In the genomic region with DNA sequence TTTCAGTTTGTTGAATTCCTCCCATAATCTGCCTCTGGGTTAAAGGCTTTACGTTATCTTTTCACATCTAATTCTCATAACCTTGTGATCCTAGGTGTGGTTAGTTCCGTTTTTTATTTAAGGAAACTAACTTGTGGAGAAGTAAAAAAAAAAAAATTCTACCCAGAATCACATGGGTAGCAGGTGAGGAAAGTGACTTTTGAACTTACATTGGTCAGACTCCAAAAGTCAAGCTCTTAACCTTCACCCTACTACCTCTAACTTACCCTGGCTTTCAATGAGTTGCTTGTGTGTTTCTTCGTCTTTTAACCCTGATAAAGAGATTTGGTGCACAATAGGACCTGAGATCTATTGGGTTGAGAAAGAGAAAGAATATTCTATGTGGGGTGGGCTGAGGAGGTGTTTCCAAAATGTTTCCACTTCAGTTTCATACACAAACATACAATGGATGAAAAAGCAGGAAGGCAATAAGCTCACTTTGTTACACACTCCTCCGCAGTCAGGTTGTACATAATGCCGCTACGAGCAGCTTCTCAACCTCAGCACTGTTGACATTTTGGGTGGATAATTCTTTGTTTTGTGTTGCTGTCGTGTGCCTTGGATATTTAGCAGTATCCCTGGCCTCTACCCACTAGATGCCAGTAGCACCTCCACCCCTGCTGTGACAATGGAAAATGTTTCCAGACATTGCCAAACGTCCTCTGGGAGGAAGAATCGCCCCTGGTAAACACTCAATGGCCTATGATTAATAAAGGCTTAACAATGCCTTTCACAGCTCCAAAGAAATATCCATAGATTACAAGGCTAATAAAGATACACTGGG, we compare ENCODE assay signal across 11 cellular contexts.
DNase-seq lines count a peak whose midpoint lies in the region; ATAC-seq, FAIRE-seq and TF ChIP-seq lines count a peak whose summit lies in the region.
"Had no signal": no experiment of that assay in that cellular context is flagged by ENCODE, and none has a peak within 500 bp of the region (broad histone marks: within the 10 kb centered on the region; RNA-seq: fewer than 3 reads in every experiment).

No MANE protein-coding gene starts in this region.

- peak; percentile 43 for ATAC-seq in HCT116
- ATAC-seq: stimulated activated naive CD8-positive, alpha-beta T cell treated with anti-CD3 and anti-CD28 coated beads, Interleukin-15, amount 100 ng/mL, for 72 hours had no signal

- H3K9ac ChIP-seq in HCT116 (ENCODE audit: low read length): peak overlapping the region; percentile 14; the same call in 1 of the 2 replicates

- no peaks in the 10 kb centered on the region for H3K79me2 ChIP-seq in HCT116 (ENCODE audit: insufficient read depth, low read length)
- no peaks in the 10 kb centered on the region for H3K79me2 ChIP-seq in PC-9 (ENCODE audit: low read depth)

- H3K36me3 ChIP-seq in HCT116 (ENCODE audit: control insufficient read depth in 1 of 2, insufficient read depth in 2 of 2, low read length in 2 of 2) (no peaks in the 10 kb centered on the region), PC-9 (ENCODE audit: low read depth) (no peaks in the 10 kb centered on the region), small intestine (ENCODE audit: control insufficient read depth in 2 of 2, insufficient read depth in 2 of 2, low read length in 2 of 2) (no peaks in the 10 kb centered on the region)

- H2AFZ ChIP-seq in HCT116 (ENCODE audit: low read depth, low read length, poor library complexity, severe bottlenecking) (peak overlapping the region; percentile 56), PC-9 (peak overlapping the region; percentile 23; the same call in 1 of the 2 replicates)

- no peak overlapping the region for H3K4me3 ChIP-seq in HCT116 (replicated peaks in 1 of 2; ENCODE audit: low read depth in 1 of 2, low read length in 2 of 2)
- H3K4me3 ChIP-seq in PC-9: peak overlapping the region; percentile 40; the same call in 1 of the 2 replicates
- no peak overlapping the region for H3K4me3 ChIP-seq in fibroblast of villous mesenchyme (ENCODE audit: low read depth, low read length)
- H3K4me3 ChIP-seq in small intestine (ENCODE audit: low read depth in 1 of 2, low read length in 2 of 2): no peak overlapping the region
- no peak overlapping the region for H3K4me3 ChIP-seq in coronary artery

- H4K20me1 ChIP-seq in HCT116 (ENCODE audit: insufficient read depth): no peaks in the 10 kb centered on the region
- H4K20me1 ChIP-seq in PC-9 (ENCODE audit: insufficient read depth): no peaks in the 10 kb centered on the region

- TF ChIP-seq POLR2A in HCT116 (IDR thresholded peaks at IDR 0.05; ENCODE audit: borderline replicate concordance, extremely low read depth, insufficient read depth, insufficient read length) (no peak), GM12892 (IDR thresholded peaks at IDR 0.05; ENCODE audit: low read depth, low read length) (no peak)

- no peak for FAIRE-seq in small intestine (lab: Jason Lieb, UNC)
- FAIRE-seq in GM12892 (lab: Jason Lieb, UNC): no peak
- no peak for FAIRE-seq in frontal cortex (lab: Jason Lieb, UNC)
- FAIRE-seq: H54 had no signal

- DNase-seq in HCT116 (ENCODE audit: low read depth, low spot score) (peak; percentile 35), PC-9 (peak; percentile 44 to 97), fibroblast of villous mesenchyme (ENCODE audit: low read depth) (peak; percentile 45), small intestine (peak; percentile 88), coronary artery (ENCODE audit: low spot score) (no peak), GM12892 (ENCODE audit: insufficient read length) (no peak), NCI-H1092 (lab: John Stamatoyannopoulos, UW) (no peak), frontal cortex (ENCODE audit: low spot score in 2 of 2) (no peak)
- DNase-seq: NCI-H187 treated with DMSO at 0.1 percent for 48 hours; stimulated activated naive CD8-positive, alpha-beta T cell treated with anti-CD3 and anti-CD28 coated beads, Interleukin-15, amount 100 ng/mL, for 72 hours had no signal

- H3K9me3 ChIP-seq in HCT116 (ENCODE audit: control insufficient read depth in 1 of 2, insufficient read depth in 1 of 2, low read depth in 1 of 2, low read length in 2 of 2): no peaks in the 10 kb centered on the region
- H3K9me3 ChIP-seq in PC-9 (ENCODE audit: insufficient read depth, low read depth): no peaks in the 10 kb centered on the region; the same call in 1 of the 2 replicates
- H3K9me3 ChIP-seq in small intestine (ENCODE audit: control insufficient read depth, low read depth): no peaks in the 10 kb centered on the region

- H3K4me2 ChIP-seq in HCT116 (ENCODE audit: low read length) (peak overlapping the region; percentile 52), PC-9 (peak overlapping the region; percentile 83)

- peak; percentile 26 for TF ChIP-seq RAD21 in HCT116 (IDR thresholded peaks at IDR 0.05; ENCODE audit: low read depth)

- BruUV-seq in HCT116 (replicated peaks; lab: Mats Ljungman, UMichigan) (no TSS peak), PC-9 (replicated peaks; lab: Mats Ljungman, UMichigan) (no TSS peak)

- CTCF ChIA-PET in HCT116 (lab: Charles Lee): no interaction called here
- CTCF ChIA-PET in PC-9 (lab: Charles Lee): interaction anchor here (0.7 to 1.2 kb wide), 6 partner anchors 33 to 1661 kb away, joined by 3 to 9 read pairs (median 4); no protein-coding TSS in a partner anchor

- intact Hi-C loops in HCT116 (cut with micrococcal nuclease): no loop called here
- intact Hi-C loops in PC-9 (cut with micrococcal nuclease; ENCODE audit: unreplicated experiment): loop anchor here (1.0 to 5.0 kb wide), 8 partner anchors 12 to 164 kb away; no protein-coding TSS in a partner anchor

- H3K27ac ChIP-seq in HCT116 (ENCODE audit: low read depth, low read length): peak overlapping the region; percentile 24; the same call in 1 of the 2 replicates
- peak overlapping the region; percentile 98 for H3K27ac ChIP-seq in PC-9
- peak overlapping the region; percentile 82 to 89 for H3K27ac ChIP-seq in small intestine (ENCODE audit: low read depth in 1 of 2, low read length in 1 of 2)
- H3K27ac ChIP-seq in coronary artery: no peak overlapping the region

- peaks cover 26 to 49% of the 10 kb centered on the region in 2 experiments for H3K4me1 ChIP-seq in HCT116 (ENCODE audit: control insufficient read depth in 1 of 2, insufficient read depth in 2 of 2, low read length in 2 of 2)
- peaks cover 68% of the 10 kb centered on the region for H3K4me1 ChIP-seq in PC-9 (replicated peaks; ENCODE audit: insufficient read depth)
- H3K4me1 ChIP-seq in small intestine (ENCODE audit: control insufficient read depth in 2 of 2, insufficient read depth in 1 of 2, low read depth in 1 of 2, low read length in 1 of 2): peaks cover 0 to 2% of the 10 kb centered on the region in 2 donors

- peaks cover 58% of the 10 kb centered on the region for H3F3A ChIP-seq in PC-9 (ENCODE audit: insufficient read depth, low read depth)

- POLR2A ChIA-PET in HCT116 (lab: Charles Lee) (no interaction called here), PC-9 (lab: Charles Lee; ENCODE audit: unreplicated experiment) (interaction anchor here (0.6 to 1.2 kb wide), 7 partner anchors 46 to 225 kb away, joined by 4 to 11 read pairs (median 4); no protein-coding TSS in a partner anchor)

- WGBS in small intestine, 3 donors: 11 to 49% (median 31%) methylated on average over 9 of the region's 9 CpGs

- TF ChIP-seq CTCF in HCT116 (IDR thresholded peaks at IDR 0.05 in 2 of 3, conservative IDR thresholded peaks at IDR 0.05 in 1 of 3; ENCODE audit: borderline replicate concordance in 1 of 3, insufficient read depth in 1 of 3, low read depth in 2 of 3, low read length in 2 of 3) (no peak), PC-9 (conservative IDR thresholded peaks at IDR 0.05) (no peak; the same call in 1 of the 2 replicates), fibroblast of villous mesenchyme (IDR thresholded peaks at IDR 0.05; ENCODE audit: insufficient read depth, low read depth, low read length) (no peak), coronary artery (IDR thresholded peaks at IDR 0.05) (no peak)

- RAD21 ChIA-PET in HCT116 (lab: Charles Lee; ENCODE audit: low non-redundant PET in 1 of 2, low total read pairs in 2 of 2, uncharacterized antibody in 2 of 2, unreplicated experiment in 2 of 2): no interaction called here

- H3K27me3 ChIP-seq in HCT116 (ENCODE audit: insufficient read depth, low read length) (no peaks in the 10 kb centered on the region), PC-9 (ENCODE audit: insufficient read depth, low read depth) (no peaks in the 10 kb centered on the region), small intestine (ENCODE audit: control insufficient read depth in 2 of 2, insufficient read depth in 2 of 2, low read length in 2 of 2) (no peaks in the 10 kb centered on the region)

- H3K9me2 ChIP-seq in HCT116 (ENCODE audit: insufficient read depth) (no peaks in the 10 kb centered on the region), PC-9 (ENCODE audit: insufficient read depth) (no peaks in the 10 kb centered on the region)

TF ChIP-seq in HCT116, 20 proteins besides CTCF, POLR2A, EP300 and RAD21 (continues in another document):
- TF ChIP-seq EZH2 (IDR thresholded peaks at IDR 0.05): no peak
- no peak for TF ChIP-seq JUND (IDR thresholded peaks at IDR 0.05)
- TF ChIP-seq TCF7L2 (IDR thresholded peaks at IDR 0.05; ENCODE audit: borderline replicate concordance, extremely low read depth, insufficient read depth, insufficient read length): no peak
- TF ChIP-seq SRF (IDR thresholded peaks at IDR 0.05; ENCODE audit: low read depth): no peak
- TF ChIP-seq ZNF274 (IDR thresholded peaks at IDR 0.05; ENCODE audit: low read depth, low read length): no peak
- TF ChIP-seq YY1 (IDR thresholded peaks at IDR 0.05; ENCODE audit: extremely low read depth, insufficient replicate concordance, low read depth, low read length): no peak
- TF ChIP-seq EGR1 (IDR thresholded peaks at IDR 0.05; ENCODE audit: low read depth): no peak
- TF ChIP-seq EZH2phosphoT487 (IDR thresholded peaks at IDR 0.05; ENCODE audit: borderline replicate concordance): no peak
- TF ChIP-seq, protein P1, sequence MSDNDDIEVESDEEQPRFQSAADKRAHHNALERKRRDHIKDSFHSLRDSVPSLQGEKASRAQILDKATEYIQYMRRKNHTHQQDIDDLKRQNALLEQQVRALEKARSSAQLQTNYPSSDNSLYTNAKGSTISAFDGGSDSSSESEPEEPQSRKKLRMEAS (IDR thresholded peaks at IDR 0.05): no peak

Comparison
In these comparisons a context has a peak if more than half of its experiments do, and no peak if none do; other contexts are left out.
1. DNase-seq: peak in HCT116 (single experiment), PC-9 (2 of 2), fibroblast of villous mesenchyme (single experiment) and small intestine (single experiment); none in coronary artery (single experiment), GM12892 (single experiment), NCI-H1092 (single experiment) and frontal cortex (0 of 2).
2. H3K27ac ChIP-seq: peak in HCT116 (single experiment), PC-9 (single experiment) and small intestine (2 of 2); none in coronary artery (0 of 2).